12 cellular contexts compared by ENCODE assay signal in the genomic region with DNA sequence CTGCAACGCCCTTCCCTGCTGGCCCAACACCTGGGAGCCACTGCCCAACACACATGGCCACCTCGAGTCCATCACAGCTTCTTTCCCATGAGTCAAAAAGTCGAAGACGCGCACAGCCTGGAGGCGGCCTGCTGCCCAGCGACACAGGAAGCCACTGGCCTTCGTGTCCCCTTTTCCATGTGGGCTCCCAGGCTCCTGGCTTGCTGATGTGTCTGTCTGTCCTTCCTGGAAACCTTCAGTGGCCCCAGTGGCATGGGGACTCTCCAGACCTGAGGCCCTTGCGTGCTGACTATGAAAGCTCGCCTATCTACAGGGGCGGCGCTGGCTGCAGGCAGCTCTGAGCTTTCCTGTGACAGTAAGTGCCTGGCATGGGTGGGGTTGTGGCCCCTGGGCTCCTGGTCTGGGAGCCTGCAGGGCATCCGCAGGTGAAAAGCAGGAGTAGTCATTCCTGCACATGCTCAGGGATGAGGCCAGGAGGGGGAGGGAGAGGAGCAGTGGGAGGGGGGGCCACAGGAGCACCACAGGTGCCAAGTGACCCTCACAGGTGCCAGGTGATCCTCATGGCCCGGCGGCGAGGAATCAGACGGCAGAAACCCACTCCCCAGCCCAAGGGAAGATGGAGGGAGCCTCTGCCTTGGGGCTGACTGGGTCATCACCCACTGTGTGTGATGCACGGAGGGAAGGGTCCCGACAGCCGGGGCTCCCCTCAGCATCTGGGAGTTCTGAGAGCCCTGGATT. TPM values are rescaled to one million over a fixed set of nuclear protein-coding genes. Genes with fewer than 3 reads are reported as not detected.
DNase-seq lines count a peak whose midpoint lies in the region; ATAC-seq and TF ChIP-seq lines count a peak whose summit lies in the region.
"Had no signal": no experiment of that assay in that cellular context is flagged by ENCODE, and none has a peak within 500 bp of the region (broad histone marks: within the 10 kb centered on the region; RNA-seq: fewer than 3 reads in every experiment).

No MANE protein-coding gene starts in this region.

- intact Hi-C loops in activated CD4-positive, alpha-beta memory T cell treated with anti-CD3 and anti-CD28 coated beads for 36 hours (cut with micrococcal nuclease): no loop called here
- intact Hi-C loops in tibial artery (cut with DNase I; ENCODE audit: low total_unique reads): no loop called here

- no peak overlapping the region for H3K4me3 Mint-ChIP-seq in activated CD4-positive, alpha-beta memory T cell treated with anti-CD3 and anti-CD28 coated beads, Interleukin-2, amount 10 ng/mL, durations not matched to agents 7 days and 5 days
- H3K4me3 Mint-ChIP-seq in activated CD4-positive, alpha-beta memory T cell treated with anti-CD3 and anti-CD28 coated beads for 36 hours: no peak overlapping the region
- H3K4me3 Mint-ChIP-seq in nephron progenitor cell: no peak overlapping the region
- H3K4me3 Mint-ChIP-seq: T-helper 1 cell treated with Interleukin-12 subunit alpha and Interleukin-12 subunit beta and Interleukin-4 antibody, amounts not matched to agents 30 μg/mL and 1 μg/mL, for 36 hours had no signal

- peaks cover 11% of the 10 kb centered on the region for H3K36me3 Mint-ChIP-seq in activated CD4-positive, alpha-beta memory T cell treated with anti-CD3 and anti-CD28 coated beads, Interleukin-2, amount 10 ng/mL, durations not matched to agents 7 days and 5 days (ENCODE audit: low read depth)
- H3K36me3 Mint-ChIP-seq in activated CD4-positive, alpha-beta memory T cell treated with anti-CD3 and anti-CD28 coated beads for 36 hours: no peaks in the 10 kb centered on the region
- no peaks in the 10 kb centered on the region for H3K36me3 Mint-ChIP-seq in nephron progenitor cell (ENCODE audit: low read depth)

- H3K36me3 ChIP-seq in tibial artery: no peaks in the 10 kb centered on the region
- H3K36me3 ChIP-seq: ovary had no signal

- no peaks in the 10 kb centered on the region for H3K27me3 ChIP-seq in tibial artery
- H3K27me3 ChIP-seq: ovary had no signal

- peaks cover 23 to 100% (median 95%) of the 10 kb centered on the region in 4 donors for H3K4me1 ChIP-seq in tibial artery

- peak overlapping the region; percentile 76 to 97 for H3K27ac ChIP-seq in coronary artery
- H3K27ac ChIP-seq in tibial artery: peak overlapping the region; percentile 84 to 97

- H3K4me3 ChIP-seq in coronary artery: peak overlapping the region; percentile 50
- no peak overlapping the region for H3K4me3 ChIP-seq in tibial artery
- H3K4me3 ChIP-seq: ovary had no signal

- no peak for ATAC-seq in HG02981 (IDR thresholded peaks at IDR 0.05; ENCODE audit: unreplicated experiment)
- no peak for ATAC-seq in GM21786 (IDR thresholded peaks at IDR 0.05; ENCODE audit: unreplicated experiment)

- H3K4me1 Mint-ChIP-seq in activated CD4-positive, alpha-beta memory T cell treated with anti-CD3 and anti-CD28 coated beads, Interleukin-2, amount 10 ng/mL, durations not matched to agents 7 days and 5 days: peaks cover 81% of the 10 kb centered on the region
- H3K4me1 Mint-ChIP-seq in activated CD4-positive, alpha-beta memory T cell treated with anti-CD3 and anti-CD28 coated beads for 36 hours (ENCODE audit: low read depth): peaks cover 69% of the 10 kb centered on the region
- H3K4me1 Mint-ChIP-seq in nephron progenitor cell: peaks cover 73% of the 10 kb centered on the region

- no peaks in the 10 kb centered on the region for H3K27me3 Mint-ChIP-seq in activated CD4-positive, alpha-beta memory T cell treated with anti-CD3 and anti-CD28 coated beads, Interleukin-2, amount 10 ng/mL, durations not matched to agents 7 days and 5 days
- no peaks in the 10 kb centered on the region for H3K27me3 Mint-ChIP-seq in activated CD4-positive, alpha-beta memory T cell treated with anti-CD3 and anti-CD28 coated beads for 36 hours
- no peaks in the 10 kb centered on the region for H3K27me3 Mint-ChIP-seq in nephron progenitor cell (ENCODE audit: low read depth, poor library complexity)

- DNase-seq in activated CD4-positive, alpha-beta memory T cell treated with anti-CD3 and anti-CD28 coated beads, Interleukin-2, amount 10 ng/mL, durations not matched to agents 7 days and 5 days: no peak
- DNase-seq in activated CD4-positive, alpha-beta memory T cell treated with anti-CD3 and anti-CD28 coated beads for 36 hours: no peak
- DNase-seq in coronary artery (ENCODE audit: low spot score) (no peak), nephron progenitor cell (no peak), tibial artery (peak in 1 of 2 donors; percentile 64), AG08395 (ENCODE audit: low spot score) (no peak)
- DNase-seq: activated CD8-positive, alpha-beta memory T cell treated with anti-CD3 and anti-CD28 coated beads for 24 hours; NCI-H1436 had no signal

- POLR2A ChIA-PET in activated CD4-positive, alpha-beta memory T cell treated with anti-CD3 and anti-CD28 coated beads, Interleukin-2, amount 10 ng/mL, durations not matched to agents 7 days and 5 days (lab: Charles Lee): no interaction called here
- POLR2A ChIA-PET in activated CD4-positive, alpha-beta memory T cell treated with anti-CD3 and anti-CD28 coated beads for 36 hours (lab: Charles Lee): no interaction called here

- peak overlapping the region; percentile 45 for H3K27ac Mint-ChIP-seq in activated CD4-positive, alpha-beta memory T cell treated with anti-CD3 and anti-CD28 coated beads, Interleukin-2, amount 10 ng/mL, durations not matched to agents 7 days and 5 days
- H3K27ac Mint-ChIP-seq in activated CD4-positive, alpha-beta memory T cell treated with anti-CD3 and anti-CD28 coated beads for 36 hours: no peak overlapping the region
- H3K27ac Mint-ChIP-seq in nephron progenitor cell: peak overlapping the region; percentile 95

- CTCF ChIA-PET in activated CD4-positive, alpha-beta memory T cell treated with anti-CD3 and anti-CD28 coated beads, Interleukin-2, amount 10 ng/mL, durations not matched to agents 7 days and 5 days (lab: Charles Lee): interaction anchor here (0.9 to 1.1 kb wide), 3 partner anchors 20 to 28 kb away, joined by 3 to 4 read pairs (median 3); partner anchors contain the start of gene SH3GL1
- CTCF ChIA-PET in activated CD4-positive, alpha-beta memory T cell treated with anti-CD3 and anti-CD28 coated beads for 36 hours (lab: Charles Lee): interaction anchor here (1.5 kb wide), 1 partner anchor 28 kb away, joined by 7 read pairs; the partner anchor contains the start of gene SH3GL1

- no peaks in the 10 kb centered on the region for H3K9me3 Mint-ChIP-seq in activated CD4-positive, alpha-beta memory T cell treated with anti-CD3 and anti-CD28 coated beads, Interleukin-2, amount 10 ng/mL, durations not matched to agents 7 days and 5 days
- no peaks in the 10 kb centered on the region for H3K9me3 Mint-ChIP-seq in activated CD4-positive, alpha-beta memory T cell treated with anti-CD3 and anti-CD28 coated beads for 36 hours
- no peaks in the 10 kb centered on the region for H3K9me3 Mint-ChIP-seq in nephron progenitor cell
- H3K9me3 Mint-ChIP-seq: T-helper 1 cell treated with Interleukin-12 subunit alpha and Interleukin-12 subunit beta and Interleukin-4 antibody, amounts not matched to agents 30 μg/mL and 1 μg/mL, for 36 hours had no signal

- TF ChIP-seq CTCF in coronary artery (IDR thresholded peaks at IDR 0.05) (no peak), nephron progenitor cell (IDR thresholded peaks at IDR 0.05) (no peak), tibial artery (IDR thresholded peaks at IDR 0.05) (no peak)

- H3K9me3 ChIP-seq in tibial artery: no peaks in the 10 kb centered on the region
- H3K9me3 ChIP-seq: ovary had no signal

RNA-seq across cellular contexts. Expression of gene SH3GL1, which starts 27.5 kb away (rescaled TPM):
- 10 to 100 TPM; 62.1 to 64.0 TPM for total RNA-seq in activated CD4-positive, alpha-beta memory T cell treated with anti-CD3 and anti-CD28 coated beads, Interleukin-2, amount 10 ng/mL, durations not matched to agents 7 days and 5 days
- 10 to 100 TPM; 38.1 to 42.0 TPM for total RNA-seq in activated CD4-positive, alpha-beta memory T cell treated with anti-CD3 and anti-CD28 coated beads for 36 hours

RNA-seq across cellular contexts. Expression of gene MPND, which starts 29.4 kb away (rescaled TPM):
- 10 to 100 TPM; 19.1 to 20.4 TPM for total RNA-seq in activated CD4-positive, alpha-beta memory T cell treated with anti-CD3 and anti-CD28 coated beads, Interleukin-2, amount 10 ng/mL, durations not matched to agents 7 days and 5 days
- total RNA-seq in activated CD4-positive, alpha-beta memory T cell treated with anti-CD3 and anti-CD28 coated beads for 36 hours: 10 to 100 TPM; 19.6 to 22.6 TPM

RNA-seq across cellular contexts. Expression of gene CHAF1A, which starts 29.6 kb away (rescaled TPM):
- total RNA-seq in activated CD4-positive, alpha-beta memory T cell treated with anti-CD3 and anti-CD28 coated beads, Interleukin-2, amount 10 ng/mL, durations not matched to agents 7 days and 5 days: 10 to 100 TPM; 71.7 to 82.5 TPM
- 10 to 100 TPM; 61.6 to 63.5 TPM for total RNA-seq in activated CD4-positive, alpha-beta memory T cell treated with anti-CD3 and anti-CD28 coated beads for 36 hours

RNA-seq across cellular contexts. Expression of gene STAP2, which starts 34.2 kb away (rescaled TPM):
- 1 to 10 TPM; 8.3 to 8.6 TPM for total RNA-seq in activated CD4-positive, alpha-beta memory T cell treated with anti-CD3 and anti-CD28 coated beads, Interleukin-2, amount 10 ng/mL, durations not matched to agents 7 days and 5 days
- 1 to 10 TPM; 9.1 to 9.4 TPM for total RNA-seq in activated CD4-positive, alpha-beta memory T cell treated with anti-CD3 and anti-CD28 coated beads for 36 hours
